In the genomic region with DNA sequence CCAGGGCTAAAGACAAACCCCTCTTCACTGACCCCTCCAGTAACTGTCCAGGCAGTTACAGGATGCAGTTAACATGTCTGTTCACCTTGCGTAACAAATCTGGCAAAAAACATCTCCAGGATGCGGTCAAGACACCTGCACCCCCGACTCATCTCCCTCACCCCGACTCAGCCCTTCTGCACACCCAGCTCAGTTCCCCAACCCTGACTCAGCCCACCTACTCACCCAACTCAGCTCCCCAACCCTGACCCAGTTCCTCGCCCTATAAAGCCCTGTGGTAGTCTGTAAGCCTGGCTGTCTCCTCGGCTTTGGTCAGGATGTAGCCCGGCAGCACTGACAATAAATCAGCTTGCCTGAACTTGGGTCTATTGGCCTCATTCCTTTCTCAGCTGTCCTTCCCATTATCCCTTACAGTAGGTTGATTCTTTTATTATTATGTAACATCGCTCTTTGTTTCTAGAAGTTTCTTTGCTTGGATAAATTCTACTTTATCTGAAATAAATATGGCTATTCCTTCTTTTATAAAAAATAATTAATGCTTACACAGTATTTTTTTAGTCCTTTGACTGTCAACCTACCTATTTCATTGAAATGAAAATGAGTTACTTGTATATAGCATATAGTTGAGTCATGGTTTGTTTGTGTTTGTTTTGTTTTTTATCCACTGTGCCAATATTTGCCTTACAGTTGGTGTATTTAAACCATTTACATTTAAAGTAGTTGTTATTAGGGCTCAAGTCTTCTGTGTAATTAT, we compare ENCODE assay signal across 1 cellular context.
TF ChIP-seq lines count a peak whose summit lies in the region.

No MANE protein-coding gene starts in this region.

TF ChIP-seq in IMR-90, 13 proteins besides CTCF, POLR2A, EP300 and RAD21 (continued from another document):
- no peak for TF ChIP-seq ELK1 (IDR thresholded peaks at IDR 0.05; ENCODE audit: borderline replicate concordance, low read depth, low read length)
- TF ChIP-seq BHLHE40 (IDR thresholded peaks at IDR 0.05; ENCODE audit: low read depth, low read length) = no peak
- no peak for TF ChIP-seq CHD1 (IDR thresholded peaks at IDR 0.05; ENCODE audit: low read depth, low read length)
- TF ChIP-seq, protein P1, sequence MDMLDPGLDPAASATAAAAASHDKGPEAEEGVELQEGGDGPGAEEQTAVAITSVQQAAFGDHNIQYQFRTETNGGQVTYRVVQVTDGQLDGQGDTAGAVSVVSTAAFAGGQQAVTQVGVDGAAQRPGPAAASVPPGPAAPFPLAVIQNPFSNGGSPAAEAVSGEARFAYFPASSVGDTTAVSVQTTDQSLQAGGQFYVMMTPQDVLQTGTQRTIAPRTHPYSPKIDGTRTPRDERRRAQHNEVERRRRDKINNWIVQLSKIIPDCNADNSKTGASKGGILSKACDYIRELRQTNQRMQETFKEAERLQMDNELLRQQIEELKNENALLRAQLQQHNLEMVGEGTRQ (IDR thresholded peaks at IDR 0.05; ENCODE audit: low read depth, low read length) = no peak
- TF ChIP-seq RCOR1 (IDR thresholded peaks at IDR 0.05; ENCODE audit: insufficient replicate concordance, low read length) = no peak
- no peak for TF ChIP-seq NFE2L2 (IDR thresholded peaks at IDR 0.05; ENCODE audit: low read depth, low read length)
